8 cellular contexts compared by ENCODE assay signal in genomic region chr4:176319704-176320339, GRCh38. TPM values are rescaled to one million over a fixed set of nuclear protein-coding genes. Genes with fewer than 3 reads are reported as not detected.
DNase-seq lines count a peak whose midpoint lies in the region; ATAC-seq and TF ChIP-seq lines count a peak whose summit lies in the region.

TSS of gene SPCS3 (plus strand) at chr4:176319966. CDS start at chr4:176320077, 111 bp downstream.

- H3K4me1 Mint-ChIP-seq in GM23338 = peaks cover 32% of the 10 kb centered on the region; the same call in 2 of the 3 replicates
- H3K4me1 Mint-ChIP-seq in naive thymus-derived CD4-positive, alpha-beta T cell = peaks cover 32 to 62% (median 47%) of the 10 kb centered on the region in 7 donors
- peaks cover 17 to 32% of the 10 kb centered on the region in 2 donors for H3K4me1 Mint-ChIP-seq in stimulated activated naive B cell treated with anti-CD40 and anti-IgM and Interleukin-4, amounts not matched to agents 10 μg/mL and 1 μg/mL and 100 μg/mL, for 72 hours

- peak; percentile 97 for DNase-seq in GM23338 (ENCODE audit: low spot score)
- peak; percentile 95 for DNase-seq in LHCN-M2 (ENCODE audit: low read depth)
- peak; percentile 95 for DNase-seq in RPMI8226
- DNase-seq in activated T-helper 1 cell treated with anti-CD3 and anti-CD28 coated beads, Interleukin-2, amount 50 U/mL, for 16 hours (ENCODE audit: low read depth in 1 of 2, low spot score in 1 of 2) = peak; percentile 88 to 95
- DNase-seq in fibroblast of gingiva (ENCODE audit: low read depth) = peak; percentile 96
- DNase-seq in naive thymus-derived CD4-positive, alpha-beta T cell = peak; percentile 92 to 95 (median 95)
- DNase-seq in stimulated activated naive B cell treated with anti-CD40 and anti-IgM and Interleukin-4, amounts not matched to agents 10 μg/mL and 1 μg/mL and 100 μg/mL, for 72 hours = peak; percentile 91

- H4K20me1 ChIP-seq in DOHH2 (ENCODE audit: control insufficient read depth, insufficient read depth, low read depth, low read length) (peaks cover 30% of the 10 kb centered on the region; the same call in 1 of the 2 replicates), GM23338 (replicated peaks; ENCODE audit: insufficient read depth) (0 out of 2 replicates have a peak, but pooled peaks cover 6% of the 10 kb centered on the region)

- no peak for TF ChIP-seq CTCF in DOHH2 (IDR thresholded peaks at IDR 0.05; ENCODE audit: low read depth, low read length, poor library complexity, severe bottlenecking)
- TF ChIP-seq CTCF in GM23338 (conservative IDR thresholded peaks at IDR 0.05; ENCODE audit: low read depth in 2 of 2) = no peak

- H3K79me2 ChIP-seq in DOHH2 (ENCODE audit: control insufficient read depth, low read length) (peaks cover 64% of the 10 kb centered on the region), GM23338 (replicated peaks; ENCODE audit: insufficient read depth) (peaks cover 44% of the 10 kb centered on the region)

- POLR2A ChIA-PET in naive thymus-derived CD4-positive, alpha-beta T cell (lab: Charles Lee) = interaction anchor here (1.0 kb wide), 1 partner anchor 124 kb away, joined by 12 read pairs; the partner anchor contains the start of gene SPATA4

- no peaks in the 10 kb centered on the region for H3K27me3 ChIP-seq in DOHH2 (ENCODE audit: control insufficient read depth, low read length)
- H3K27me3 ChIP-seq in GM23338 (ENCODE audit: insufficient read depth) = no peaks in the 10 kb centered on the region
- H3K27me3 ChIP-seq in naive thymus-derived CD4-positive, alpha-beta T cell (ENCODE audit: control insufficient read depth in 2 of 2, insufficient read depth in 2 of 2, low read length in 2 of 2) = no peaks in the 10 kb centered on the region

- intact Hi-C loops in naive thymus-derived CD4-positive, alpha-beta T cell (cut with micrococcal nuclease) = loop anchor here (1.0 to 10.0 kb wide), 6 partner anchors 125 to 1122 kb away; partner anchors contain the start of genes AGA (in 2 of the 2), NEIL3 (in 2 of the 2), SPATA4 (in 2 of the 2) and WDR17 (in 2 of the 2)

- H3K4me3 ChIP-seq in DOHH2 (ENCODE audit: low read length) (peak within 1 kb of the TSS; percentile 73), GM23338 (peak within 1 kb of the TSS; percentile 67)
- peak within 1 kb of the TSS; percentile 85 for H3K4me3 ChIP-seq in naive thymus-derived CD4-positive, alpha-beta T cell (ENCODE audit: low read length)

- H3F3A ChIP-seq in DOHH2 (ENCODE audit: control insufficient read depth, insufficient read depth) (peaks cover 4% of the 10 kb centered on the region), GM23338 (replicated peaks; ENCODE audit: low read depth) (no peaks in the 10 kb centered on the region; the same call in 1 of the 2 replicates)

- H3K4me2 ChIP-seq in DOHH2 (ENCODE audit: low read length) = peak within 1 kb of the TSS; percentile 82
- peak within 1 kb of the TSS; percentile 95 for H3K4me2 ChIP-seq in GM23338

- H3K27ac ChIP-seq in DOHH2 (ENCODE audit: low read depth, low read length) = peak within 1 kb of the TSS; percentile 88
- peak within 1 kb of the TSS; percentile 88 for H3K27ac ChIP-seq in GM23338 (ENCODE audit: low read depth)
- peak within 1 kb of the TSS; percentile 91 for H3K27ac ChIP-seq in naive thymus-derived CD4-positive, alpha-beta T cell (ENCODE audit: low read depth, low read length)

- H3K36me3 ChIP-seq in DOHH2 (ENCODE audit: control insufficient read depth, low read length) (peaks cover 46% of the 10 kb centered on the region), GM23338 (ENCODE audit: insufficient read depth) (no peaks in the 10 kb centered on the region)
- H3K36me3 ChIP-seq in naive thymus-derived CD4-positive, alpha-beta T cell (ENCODE audit: control insufficient read depth in 2 of 3, insufficient read depth in 3 of 3, low read length in 3 of 3) = no peaks in the 10 kb centered on the region

- peak; percentile 96 for ATAC-seq in GM23338
- ATAC-seq in naive thymus-derived CD4-positive, alpha-beta T cell = peak; percentile 95
- peak; percentile 91 to 94 for ATAC-seq in stimulated activated naive B cell treated with anti-CD40 and anti-IgM and Interleukin-4, amounts not matched to agents 10 μg/mL and 1 μg/mL and 100 μg/mL, for 72 hours (replicated peaks)

- CTCF ChIA-PET in naive thymus-derived CD4-positive, alpha-beta T cell (lab: Charles Lee) = no interaction called here

- H3K4me3 Mint-ChIP-seq in GM23338 = peak within 1 kb of the TSS; percentile 95
- peak within 1 kb of the TSS; percentile 83 to 97 (median 92) for H3K4me3 Mint-ChIP-seq in naive thymus-derived CD4-positive, alpha-beta T cell
- peak within 1 kb of the TSS; percentile 88 to 92 for H3K4me3 Mint-ChIP-seq in stimulated activated naive B cell treated with anti-CD40 and anti-IgM and Interleukin-4, amounts not matched to agents 10 μg/mL and 1 μg/mL and 100 μg/mL, for 72 hours

- H3K27ac Mint-ChIP-seq in GM23338 = peak within 1 kb of the TSS; percentile 97
- H3K27ac Mint-ChIP-seq in naive thymus-derived CD4-positive, alpha-beta T cell = peak within 1 kb of the TSS; percentile 91 to 97 (median 92)
- peak within 1 kb of the TSS; percentile 98 for H3K27ac Mint-ChIP-seq in stimulated activated naive B cell treated with anti-CD40 and anti-IgM and Interleukin-4, amounts not matched to agents 10 μg/mL and 1 μg/mL and 100 μg/mL, for 72 hours

- peak within 1 kb of the TSS; percentile 89 for H2AFZ ChIP-seq in GM23338

- peaks cover 1% of the 10 kb centered on the region for H3K27me3 Mint-ChIP-seq in GM23338 (ENCODE audit: insufficient read depth, low read depth, poor library complexity)
- H3K27me3 Mint-ChIP-seq in naive thymus-derived CD4-positive, alpha-beta T cell = peaks cover 0 to 4% (median 0%) of the 10 kb centered on the region in 5 donors
- no peaks in the 10 kb centered on the region for H3K27me3 Mint-ChIP-seq in stimulated activated naive B cell treated with anti-CD40 and anti-IgM and Interleukin-4, amounts not matched to agents 10 μg/mL and 1 μg/mL and 100 μg/mL, for 72 hours

- H3K9me3 Mint-ChIP-seq in GM23338 = no peaks in the 10 kb centered on the region
- no peaks in the 10 kb centered on the region for H3K9me3 Mint-ChIP-seq in naive thymus-derived CD4-positive, alpha-beta T cell
- H3K9me3 Mint-ChIP-seq in stimulated activated naive B cell treated with anti-CD40 and anti-IgM and Interleukin-4, amounts not matched to agents 10 μg/mL and 1 μg/mL and 100 μg/mL, for 72 hours = no peaks in the 10 kb centered on the region

- H3K36me3 Mint-ChIP-seq in GM23338 (ENCODE audit: low read depth) = no peaks in the 10 kb centered on the region; the same call in 2 of the 3 replicates
- peaks cover 0 to 22% (median 0%) of the 10 kb centered on the region in 5 donors for H3K36me3 Mint-ChIP-seq in naive thymus-derived CD4-positive, alpha-beta T cell
- H3K36me3 Mint-ChIP-seq in stimulated activated naive B cell treated with anti-CD40 and anti-IgM and Interleukin-4, amounts not matched to agents 10 μg/mL and 1 μg/mL and 100 μg/mL, for 72 hours = peaks cover 2 to 9% of the 10 kb centered on the region in 2 donors

- H3K9me2 ChIP-seq in DOHH2 (replicated peaks; ENCODE audit: control insufficient read depth, low read length) (no peaks in the 10 kb centered on the region), GM23338 (ENCODE audit: insufficient read depth) (no peaks in the 10 kb centered on the region)

- H3K4me1 ChIP-seq in DOHH2 (ENCODE audit: control insufficient read depth, low read length) (peaks cover 44% of the 10 kb centered on the region), GM23338 (ENCODE audit: insufficient read depth) (no peaks in the 10 kb centered on the region; the same call in 1 of the 2 replicates)
- H3K4me1 ChIP-seq in naive thymus-derived CD4-positive, alpha-beta T cell (ENCODE audit: control insufficient read depth in 2 of 2, insufficient read depth in 2 of 2, low read length in 2 of 2) = peaks cover 32 to 35% of the 10 kb centered on the region in 2 donors

- no peaks in the 10 kb centered on the region for H3K9me3 ChIP-seq in DOHH2 (ENCODE audit: control insufficient read depth, insufficient read depth, low read length)
- no peaks in the 10 kb centered on the region for H3K9me3 ChIP-seq in naive thymus-derived CD4-positive, alpha-beta T cell (ENCODE audit: control insufficient read depth in 2 of 3, low read length in 3 of 3)

TF ChIP-seq in GM23338, 12 proteins besides CTCF, POLR2A, EP300 and RAD21 (continues in another document):
- TF ChIP-seq, protein P1, sequence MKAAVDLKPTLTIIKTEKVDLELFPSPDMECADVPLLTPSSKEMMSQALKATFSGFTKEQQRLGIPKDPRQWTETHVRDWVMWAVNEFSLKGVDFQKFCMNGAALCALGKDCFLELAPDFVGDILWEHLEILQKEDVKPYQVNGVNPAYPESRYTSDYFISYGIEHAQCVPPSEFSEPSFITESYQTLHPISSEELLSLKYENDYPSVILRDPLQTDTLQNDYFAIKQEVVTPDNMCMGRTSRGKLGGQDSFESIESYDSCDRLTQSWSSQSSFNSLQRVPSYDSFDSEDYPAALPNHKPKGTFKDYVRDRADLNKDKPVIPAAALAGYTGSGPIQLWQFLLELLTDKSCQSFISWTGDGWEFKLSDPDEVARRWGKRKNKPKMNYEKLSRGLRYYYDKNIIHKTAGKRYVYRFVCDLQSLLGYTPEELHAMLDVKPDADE (IDR thresholded peaks at IDR 0.05) = no peak
- peak; percentile 92 for TF ChIP-seq POLR2AphosphoS5 (IDR thresholded peaks at IDR 0.05; ENCODE audit: low read depth)

RNA-seq across cellular contexts. Expression of gene SPCS3, which starts in this region (rescaled TPM):
- 79.9 and 90.3 TPM in 2 replicates for total RNA-seq in GM23338 (2014; rRNA removed; shearing (Covaris generic))
- 62.5 and 67.7 TPM in 2 replicates for polyA plus RNA-seq in GM23338 (2016; fragmentation: Nextera tagmentation; extraction: Ambion mirVana)
- 94.5 and 95.1 TPM in 2 replicates for total RNA-seq in LHCN-M2 (2014; rRNA removed)
- polyA plus RNA-seq in LHCN-M2 (2012) = 47.9 TPM
- total RNA-seq in naive thymus-derived CD4-positive, alpha-beta T cell = 100 to 1,000 TPM; 117 to 215 (median 153) TPM
- polyA plus RNA-seq in naive thymus-derived CD4-positive, alpha-beta T cell = 10 to 100 TPM; 18.4 to 53.4 TPM

Comparison
In these comparisons a context has a peak if more than half of its experiments do, and no peak if none do; other contexts are left out.
1. Peak in every context shown above with its lines: DNase-seq, ATAC-seq, H3K4me3 ChIP-seq and H3K27ac ChIP-seq.